24 cellular contexts compared by ENCODE assay signal in genomic region chr7:90965211-90965610, GRCh38.
"Had no signal": no experiment of that assay in that cellular context is flagged by ENCODE, and none has a peak within 500 bp of the region (broad histone marks: within the 10 kb centered on the region; RNA-seq: fewer than 3 reads in every experiment).

No MANE protein-coding gene starts in this region.

- H3K27me3 Mint-ChIP-seq: activated naive CD8-positive, alpha-beta T cell treated with anti-CD3 and anti-CD28 coated beads, Interleukin-2, amount 10 ng/mL, durations not matched to agents 7 days and 5 days; central memory CD8-positive, alpha-beta T cell had no signal

- ATAC-seq: activated CD4-positive, CD25-positive, alpha-beta regulatory T cell treated with anti-CD3 and anti-CD28 coated beads, Interleukin-2, amount 50 U/mL, for 24 hours; activated CD8-positive, alpha-beta T cell treated with anti-CD3 and anti-CD28 coated beads, Interleukin-2, amount 10 ng/mL, durations not matched to agents 7 days and 5 days had no signal

- H3K9me3 Mint-ChIP-seq: activated naive CD8-positive, alpha-beta T cell treated with anti-CD3 and anti-CD28 coated beads, Interleukin-2, amount 10 ng/mL, durations not matched to agents 7 days and 5 days; T-helper 1 cell treated with Interleukin-12 subunit alpha and Interleukin-12 subunit beta and Interleukin-4 antibody, amounts not matched to agents 30 μg/mL and 1 μg/mL, for 36 hours had no signal

- H3K36me3 ChIP-seq: adrenal gland, Peyer's patch, SJSA1 had no signal

- H3K4me1 ChIP-seq: adrenal gland, Peyer's patch, SJSA1 had no signal

- DNase-seq: activated CD4-positive, alpha-beta T cell treated with anti-CD3 and anti-CD28 coated beads for 4 hours; activated CD8-positive, alpha-beta memory T cell treated with anti-CD3 and anti-CD28 coated beads, Interleukin-2, amount 50 U/mL, for 48 hours; activated CD8-positive, alpha-beta T cell treated with anti-CD3 and anti-CD28 coated beads, Interleukin-2, amount 10 ng/mL, durations not matched to agents 7 days and 5 days; activated naive CD4-positive, alpha-beta T cell treated with anti-CD3 and anti-CD28 coated beads, Interleukin-2, amount 50 U/mL, for 16 hours; activated naive CD8-positive, alpha-beta T cell treated with anti-CD3 and anti-CD28 coated beads, Interleukin-2, amount 10 ng/mL, durations not matched to agents 7 days and 5 days; activated T-cell treated with anti-CD3 and anti-CD28 coated beads, Interleukin-2, amount 50 U/mL, for 1 hour; adrenal gland; anterior cingulate cortex; MM.1S; NCI-H1105; NCI-H1436; NCI-H187; NCI-H2081; NCI-H510A treated with DMSO at 0.1 percent for 48 hours; NCI-H69; NK-92 treated with Interleukin-12 subunit alpha and Interleukin-12 subunit beta, amount 100 ng/mL, for 24 hours; OCI-M1; Peyer's patch; SHP77 had no signal

- H3K4me3 Mint-ChIP-seq: activated CD8-positive, alpha-beta T cell treated with anti-CD3 and anti-CD28 coated beads, Interleukin-2, amount 10 ng/mL, durations not matched to agents 7 days and 5 days; activated naive CD8-positive, alpha-beta T cell treated with anti-CD3 and anti-CD28 coated beads, Interleukin-2, amount 10 ng/mL, durations not matched to agents 7 days and 5 days; central memory CD8-positive, alpha-beta T cell; T-helper 1 cell treated with Interleukin-12 subunit alpha and Interleukin-12 subunit beta and Interleukin-4 antibody, amounts not matched to agents 30 μg/mL and 1 μg/mL, for 36 hours had no signal

- H3K36me3 Mint-ChIP-seq: activated naive CD8-positive, alpha-beta T cell treated with anti-CD3 and anti-CD28 coated beads, Interleukin-2, amount 10 ng/mL, durations not matched to agents 7 days and 5 days had no signal

- H3K4me1 Mint-ChIP-seq: activated naive CD8-positive, alpha-beta T cell treated with anti-CD3 and anti-CD28 coated beads, Interleukin-2, amount 10 ng/mL, durations not matched to agents 7 days and 5 days; central memory CD8-positive, alpha-beta T cell had no signal

- H3K9me3 ChIP-seq: adrenal gland, Peyer's patch, SJSA1 had no signal

- H3K27me3 ChIP-seq: adrenal gland, Peyer's patch, SJSA1 had no signal

- H3K27ac ChIP-seq: adrenal gland, Peyer's patch, RWPE1, SJSA1 had no signal

- H3K4me3 ChIP-seq: adrenal gland, Peyer's patch, SJSA1 had no signal

- H3K27ac Mint-ChIP-seq: activated CD8-positive, alpha-beta T cell treated with anti-CD3 and anti-CD28 coated beads, Interleukin-2, amount 10 ng/mL, durations not matched to agents 7 days and 5 days; activated naive CD8-positive, alpha-beta T cell treated with anti-CD3 and anti-CD28 coated beads, Interleukin-2, amount 10 ng/mL, durations not matched to agents 7 days and 5 days; T-helper 1 cell treated with Interleukin-12 subunit alpha and Interleukin-12 subunit beta and Interleukin-4 antibody, amounts not matched to agents 30 μg/mL and 1 μg/mL, for 36 hours had no signal
